In genomic region chr10:102673235-102673634, GRCh38 we compare ENCODE assay signal across 10 cellular contexts. TPM values are rescaled to one million over a fixed set of nuclear protein-coding genes. Genes with fewer than 3 reads are reported as not detected.
DNase-seq lines count a peak whose midpoint lies in the region; ATAC-seq and TF ChIP-seq lines count a peak whose summit lies in the region.
"Had no signal": no experiment of that assay in that cellular context is flagged by ENCODE, and none has a peak within 500 bp of the region (broad histone marks: within the 10 kb centered on the region; RNA-seq: fewer than 3 reads in every experiment).

No MANE protein-coding gene starts in this region.

- no peak for ATAC-seq in activated naive CD8-positive, alpha-beta T cell treated with anti-CD3 and anti-CD28 coated beads, Interleukin-2, amount 50 U/mL, for 24 hours
- no peak for ATAC-seq in GM18861 (IDR thresholded peaks at IDR 0.05; ENCODE audit: unreplicated experiment)

- H3K27ac ChIP-seq in dorsolateral prefrontal cortex: peak overlapping the region; percentile 64 to 96 (median 90)
- H3K27ac ChIP-seq in tibial artery: peak overlapping the region; percentile 81 to 90

- peak overlapping the region; percentile 89 for H3K27ac Mint-ChIP-seq in activated naive CD8-positive, alpha-beta T cell
- H3K27ac Mint-ChIP-seq in activated naive CD8-positive, alpha-beta T cell treated with anti-CD3 and anti-CD28 coated beads, Interleukin-2, amount 50 U/mL, for 24 hours: no peak overlapping the region
- H3K27ac Mint-ChIP-seq in nephron progenitor cell: peak overlapping the region; percentile 66

- no peaks in the 10 kb centered on the region for H3K9me3 ChIP-seq in tibial artery

- in situ Hi-C loops in KBM-7 (cut with MboI; ENCODE audit: low pct_unique_long_range_greater_than_20kb, low sequenced_read_pairs): no loop called here

- intact Hi-C loops in dorsolateral prefrontal cortex (cut with DNase I) (loop anchor here in 1 of 2 donors (1.0 kb wide), 1 partner anchor 28 kb away; no protein-coding TSS in a partner anchor), tibial artery (cut with DNase I; ENCODE audit: low total_unique reads) (no loop called here)

- H3K4me3 ChIP-seq in dorsolateral prefrontal cortex (peak overlapping the region in 21 of 59 donors; percentile 14 to 66 (median 46)), tibial artery (no peak overlapping the region)

- no peak for DNase-seq in activated naive CD8-positive, alpha-beta T cell treated with anti-CD3 and anti-CD28 coated beads, Interleukin-2, amount 50 U/mL, for 24 hours
- DNase-seq in dorsolateral prefrontal cortex: peak in 1 of 10 donors; percentile 28
- DNase-seq in nephron progenitor cell: no peak
- DNase-seq in tibial artery: peak in 1 of 2 donors; percentile 63
- no peak for DNase-seq in activated gamma-delta T cell treated with Interleukin-2 at 50 U/mL for 16 hours
- no peak for DNase-seq in KBM-7
- DNase-seq: activated CD4-positive, alpha-beta T cell treated with anti-CD3 and anti-CD28 coated beads for 1 hour; NCI-H2081 had no signal

- no peaks in the 10 kb centered on the region for H3K9me3 Mint-ChIP-seq in activated naive CD8-positive, alpha-beta T cell (ENCODE audit: low read depth)
- no peaks in the 10 kb centered on the region for H3K9me3 Mint-ChIP-seq in activated naive CD8-positive, alpha-beta T cell treated with anti-CD3 and anti-CD28 coated beads, Interleukin-2, amount 50 U/mL, for 24 hours
- H3K9me3 Mint-ChIP-seq in nephron progenitor cell: no peaks in the 10 kb centered on the region

- H3K4me1 Mint-ChIP-seq in activated naive CD8-positive, alpha-beta T cell (ENCODE audit: low read depth): peaks cover 47% of the 10 kb centered on the region
- peaks cover 44% of the 10 kb centered on the region for H3K4me1 Mint-ChIP-seq in activated naive CD8-positive, alpha-beta T cell treated with anti-CD3 and anti-CD28 coated beads, Interleukin-2, amount 50 U/mL, for 24 hours
- peaks cover 80% of the 10 kb centered on the region for H3K4me1 Mint-ChIP-seq in nephron progenitor cell

- H3K27me3 Mint-ChIP-seq in activated naive CD8-positive, alpha-beta T cell: no peaks in the 10 kb centered on the region
- H3K27me3 Mint-ChIP-seq in activated naive CD8-positive, alpha-beta T cell treated with anti-CD3 and anti-CD28 coated beads, Interleukin-2, amount 50 U/mL, for 24 hours: no peaks in the 10 kb centered on the region
- no peaks in the 10 kb centered on the region for H3K27me3 Mint-ChIP-seq in nephron progenitor cell (ENCODE audit: low read depth, poor library complexity)

- H3K36me3 Mint-ChIP-seq in activated naive CD8-positive, alpha-beta T cell: no peaks in the 10 kb centered on the region
- no peaks in the 10 kb centered on the region for H3K36me3 Mint-ChIP-seq in activated naive CD8-positive, alpha-beta T cell treated with anti-CD3 and anti-CD28 coated beads, Interleukin-2, amount 50 U/mL, for 24 hours (ENCODE audit: low read depth)
- no peaks in the 10 kb centered on the region for H3K36me3 Mint-ChIP-seq in nephron progenitor cell (ENCODE audit: low read depth)

- peaks cover 13 to 64% (median 49%) of the 10 kb centered on the region in 4 donors for H3K4me1 ChIP-seq in tibial artery

- H3K4me3 Mint-ChIP-seq in activated naive CD8-positive, alpha-beta T cell: peak overlapping the region; percentile 86
- no peak overlapping the region for H3K4me3 Mint-ChIP-seq in activated naive CD8-positive, alpha-beta T cell treated with anti-CD3 and anti-CD28 coated beads, Interleukin-2, amount 50 U/mL, for 24 hours
- peak overlapping the region; percentile 77 for H3K4me3 Mint-ChIP-seq in nephron progenitor cell

- TF ChIP-seq CTCF in dorsolateral prefrontal cortex (IDR thresholded peaks at IDR 0.05 in 54 of 56, conservative IDR thresholded peaks at IDR 0.05 in 2 of 56; ENCODE audit: low read depth in 1 of 56, partially characterized antibody in 56 of 56): no peak
- TF ChIP-seq CTCF in nephron progenitor cell (IDR thresholded peaks at IDR 0.05): no peak
- TF ChIP-seq CTCF in tibial artery (IDR thresholded peaks at IDR 0.05): no peak

- no peaks in the 10 kb centered on the region for H3K27me3 ChIP-seq in dorsolateral prefrontal cortex
- no peaks in the 10 kb centered on the region for H3K27me3 ChIP-seq in tibial artery

- H3K36me3 ChIP-seq in tibial artery: no peaks in the 10 kb centered on the region

RNA-seq across cellular contexts. Expression of gene TRIM8, which starts 29.0 kb away (rescaled TPM):
- total RNA-seq in dorsolateral prefrontal cortex: 100 to 1,000 TPM in 118 of 120 experiments, 10 to 100 TPM in 2; 95.2 to 308 (median 133) TPM

RNA-seq across cellular contexts. Expression of gene ARL3, which starts 41.0 kb away (rescaled TPM):
- 10 to 100 TPM; 16.6 to 45.7 (median 35.4) TPM for total RNA-seq in dorsolateral prefrontal cortex

RNA-seq across cellular contexts. Expression of gene SFXN2, which starts 41.2 kb away (rescaled TPM):
- 10 to 100 TPM in 34 of 120 experiments, 1 to 10 TPM in 86; 3.3 to 14.5 (median 8.6) TPM for total RNA-seq in dorsolateral prefrontal cortex
